In the genomic region with DNA sequence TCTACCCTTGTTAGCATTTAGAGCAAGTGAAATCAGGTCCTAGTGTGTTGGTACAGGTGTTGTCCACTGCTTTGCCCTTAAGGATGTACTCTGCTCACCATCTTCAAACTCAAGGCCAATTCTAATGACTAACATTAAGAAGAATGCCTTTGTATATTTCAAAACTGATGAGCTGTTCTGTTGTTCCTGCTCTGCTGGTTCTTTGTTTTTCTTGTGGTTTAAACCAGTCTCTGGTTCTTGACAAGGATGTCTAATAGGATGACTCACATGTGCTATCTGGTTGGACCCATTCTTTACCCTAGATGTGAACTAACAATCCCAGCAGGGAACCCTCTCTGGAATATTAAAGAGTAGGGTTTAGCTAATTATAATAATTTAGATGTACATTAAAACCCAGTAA, we compare ENCODE assay signal across 9 cellular contexts.
DNase-seq lines count a peak whose midpoint lies in the region; ATAC-seq and TF ChIP-seq lines count a peak whose summit lies in the region.
"Had no signal": no experiment of that assay in that cellular context is flagged by ENCODE, and none has a peak within 500 bp of the region (broad histone marks: within the 10 kb centered on the region; RNA-seq: fewer than 3 reads in every experiment).

No MANE protein-coding gene starts in this region.

- POLR2A ChIA-PET in AG04449 (lab: Yijun Ruan, JAX) = interaction anchor here (1.1 kb wide), 1 partner anchor 10 kb away, joined by 3 read pairs; no protein-coding TSS in a partner anchor

- DNase-seq in AG04449 (ENCODE audit: low read depth, low spot score) (peak; percentile 71), HS-27A (ENCODE audit: low read depth) (peak; percentile 61), amniotic stem cell (lab: John Stamatoyannopoulos, UW) (peak; percentile 47), iris pigment epithelial cell (ENCODE audit: low read depth) (peak; percentile 97), NCI-H774 (lab: John Stamatoyannopoulos, UW) (no peak)
- no peak for DNase-seq in stimulated activated CD4-positive, alpha-beta T cell treated with anti-CD3 and anti-CD28 coated beads, Interleukin-4, amount 100 ng/mL, for 1 hour
- no peak for DNase-seq in activated naive CD4-positive, alpha-beta T cell (lab: John Stamatoyannopoulos, UW)
- DNase-seq: heart right ventricle had no signal

- ATAC-seq in HG03196 (IDR thresholded peaks at IDR 0.05; ENCODE audit: unreplicated experiment) = no peak
- ATAC-seq: heart right ventricle had no signal

- H3K4me3 ChIP-seq in AG04449 (ENCODE audit: low read depth, low read length) = no peak overlapping the region
- H3K4me3 ChIP-seq: heart right ventricle had no signal

- CTCF ChIA-PET in AG04449 (lab: Yijun Ruan, JAX) = interaction anchor here (0.7 to 5.4 kb wide), 5 partner anchors 11 to 300 kb away, joined by 3 to 20 read pairs (median 3); no protein-coding TSS in a partner anchor

- TF ChIP-seq CTCF in AG04449 (IDR thresholded peaks at IDR 0.05; ENCODE audit: insufficient read depth, low read length, missing control alignments) = no peak

Comparison
In these comparisons a context has a peak if more than half of its experiments do, and no peak if none do; other contexts are left out.
1. DNase-seq: peak in AG04449 (single experiment), HS-27A (single experiment), amniotic stem cell (single experiment) and iris pigment epithelial cell (single experiment); none in stimulated activated CD4-positive, alpha-beta T cell treated with anti-CD3 and anti-CD28 coated beads, Interleukin-4, amount 100 ng/mL, for 1 hour (single experiment), NCI-H774 (single experiment) and activated naive CD4-positive, alpha-beta T cell (0 of 4).